13 cellular contexts compared by ENCODE assay signal in the genomic region with DNA sequence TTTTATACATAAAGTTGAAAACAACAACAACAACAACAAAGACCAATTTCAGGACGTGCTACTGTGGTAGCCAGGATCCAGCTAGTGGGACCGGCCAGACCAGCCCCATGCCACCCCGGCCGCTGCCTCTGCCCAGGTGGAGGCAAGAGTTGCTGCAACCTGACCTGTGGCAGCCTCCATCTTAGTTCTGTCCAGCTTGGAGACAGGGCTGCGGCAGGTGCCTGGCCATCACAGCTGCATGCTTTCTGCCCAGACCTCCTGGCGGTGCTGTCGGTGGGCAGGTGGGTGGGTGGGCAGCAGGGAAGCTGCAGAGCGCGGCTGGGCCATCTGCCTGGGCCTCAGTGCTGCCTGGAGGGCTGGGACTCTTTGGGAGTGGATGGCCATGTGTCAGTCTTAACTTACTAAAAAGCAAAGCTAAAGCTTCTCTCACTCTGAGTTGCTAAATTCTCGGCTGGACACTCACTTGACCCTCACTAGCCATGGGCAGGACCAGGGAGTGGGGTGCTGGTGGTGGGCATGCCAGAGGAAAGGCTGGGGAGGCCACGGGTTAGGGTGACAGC. TPM values are rescaled to one million over a fixed set of nuclear protein-coding genes. Genes with fewer than 3 reads are reported as not detected.
DNase-seq lines count a peak whose midpoint lies in the region; ATAC-seq and TF ChIP-seq lines count a peak whose summit lies in the region.
"Had no signal": no experiment of that assay in that cellular context is flagged by ENCODE, and none has a peak within 500 bp of the region (broad histone marks: within the 10 kb centered on the region; RNA-seq: fewer than 3 reads in every experiment).

No MANE protein-coding gene starts in this region.

- H3K4me3 Mint-ChIP-seq in brain (no peak overlapping the region), progenitor cell of endocrine pancreas (ENCODE audit: low read depth) (no peak overlapping the region)

- no peak for ATAC-seq in left ventricle myocardium superior
- ATAC-seq in HG03457 (IDR thresholded peaks at IDR 0.05; ENCODE audit: unreplicated experiment) = no peak
- ATAC-seq in HG02840 (IDR thresholded peaks at IDR 0.05; ENCODE audit: low FRiP score, unreplicated experiment) = no peak

- DNase-seq in cardiac septum (ENCODE audit: low spot score) (peak; percentile 72), left ventricle myocardium superior (no peak), progenitor cell of endocrine pancreas (ENCODE audit: low spot score, unreplicated experiment) (no peak), Ammon's horn (ENCODE audit: low spot score) (no peak)
- no peak for DNase-seq in NK-92 treated with Interleukin-12 subunit alpha and Interleukin-12 subunit beta, amount 100 ng/mL, for 24 hours (lab: John Stamatoyannopoulos, UW)
- DNase-seq: NCI-H1417, NCI-H1930, NCI-H69, SHP77 treated with DMSO at 0.1 percent for 48 hours had no signal

- H3K36me3 Mint-ChIP-seq in brain (peaks cover 44% of the 10 kb centered on the region), progenitor cell of endocrine pancreas (ENCODE audit: insufficient read depth) (peaks cover 14% of the 10 kb centered on the region)

- H3K27me3 Mint-ChIP-seq in brain = no peaks in the 10 kb centered on the region
- H3K27me3 Mint-ChIP-seq in progenitor cell of endocrine pancreas = no peaks in the 10 kb centered on the region

- intact Hi-C loops in cardiac septum (cut with DNase I) (loop anchor here (5.0 kb wide), 1 partner anchor 191 kb away; no protein-coding TSS in a partner anchor), left ventricle myocardium superior (cut with micrococcal nuclease) (no loop called here)

- H3K27ac Mint-ChIP-seq in brain (peak overlapping the region in 3 of 5 experiments; percentile 9 to 72 (median 30)), progenitor cell of endocrine pancreas (peak overlapping the region; percentile 69)

- TF ChIP-seq CTCF in brain (conservative IDR thresholded peaks at IDR 0.05) = no peak
- TF ChIP-seq CTCF in progenitor cell of endocrine pancreas (IDR thresholded peaks at IDR 0.05; ENCODE audit: unreplicated experiment) = no peak

- H3K9me3 Mint-ChIP-seq in brain (peaks cover 0 to 3% (median 0%) of the 10 kb centered on the region in 5 experiments), progenitor cell of endocrine pancreas (ENCODE audit: low read depth) (no peaks in the 10 kb centered on the region)

- H3K4me1 Mint-ChIP-seq in brain (peaks cover 53% of the 10 kb centered on the region), progenitor cell of endocrine pancreas (ENCODE audit: low read depth) (no peaks in the 10 kb centered on the region)

RNA-seq across cellular contexts. Expression of a gene that starts 38.6 kb away (rescaled TPM):
- total RNA-seq in cardiac septum (11.4 TPM), left ventricle myocardium superior (7.0 TPM), progenitor cell of endocrine pancreas (2.1 and 2.5 TPM in 2 replicates)
- polyA plus RNA-seq in brain (ENCODE audit: insufficient read depth, low read depth, low replicate concordance) = 8.3 TPM
- total RNA-seq: H4 had no signal
